Comparison of ENCODE assay signal across 25 cellular contexts in genomic region chr1:25083481-25084345, GRCh38.
"Had no signal": no experiment of that assay in that cellular context is flagged by ENCODE, and none has a peak within 500 bp of the region (broad histone marks: within the 10 kb centered on the region; RNA-seq: fewer than 3 reads in every experiment).

No MANE protein-coding gene starts in this region.

- H3K9me3 Mint-ChIP-seq: activated CD4-positive, alpha-beta T cell treated with anti-CD3 and anti-CD28 coated beads, Interleukin-2, amount 10 ng/mL, durations not matched to agents 7 days and 5 days; activated CD8-positive, alpha-beta T cell treated with anti-CD3 and anti-CD28 coated beads for 36 hours; activated naive CD8-positive, alpha-beta T cell treated with anti-CD3 and anti-CD28 coated beads, Interleukin-2, amount 50 U/mL, for 24 hours; natural killer cell treated with Interleukin-12 subunit alpha and Interleukin-12 subunit beta and Interleukin-15 and Interleukin-18, amount 100 ng/mL, for 72 hours; stimulated activated memory B cell treated with anti-CD40 and anti-IgM and Interleukin-4, amounts not matched to agents 10 μg/mL and 1 μg/mL and 100 μg/mL, for 72 hours had no signal

- H3K27me3 Mint-ChIP-seq: activated CD8-positive, alpha-beta T cell treated with anti-CD3 and anti-CD28 coated beads for 36 hours had no signal

- H3K36me3 Mint-ChIP-seq: activated CD8-positive, alpha-beta memory T cell treated with anti-CD3 and anti-CD28 coated beads, Interleukin-2, amount 10 ng/mL, durations not matched to agents 7 days and 5 days; natural killer cell treated with Interleukin-12 subunit alpha and Interleukin-12 subunit beta and Interleukin-15 and Interleukin-18, amount 100 ng/mL, for 72 hours; stimulated activated memory B cell treated with anti-CD40 and anti-IgM and Interleukin-4, amounts not matched to agents 10 μg/mL and 1 μg/mL and 100 μg/mL, for 72 hours had no signal

- H3K27ac ChIP-seq: body of pancreas, cardiac muscle cell, left ventricle myocardium inferior, neutrophil, pancreas, right lobe of liver, skin epidermis, testis, uterus had no signal

- H3K9me3 ChIP-seq: body of pancreas, neutrophil, pancreas, right lobe of liver, testis, uterus had no signal

- H3K4me3 ChIP-seq: body of pancreas, cardiac muscle cell, left ventricle myocardium inferior, pancreas, right lobe of liver, skin epidermis, testis, uterus had no signal

- H3K36me3 ChIP-seq: cardiac muscle cell, left ventricle myocardium inferior, neutrophil, pancreas, right lobe of liver, uterus had no signal

- ATAC-seq: activated CD8-positive, alpha-beta memory T cell treated with anti-CD3 and anti-CD28 coated beads, Interleukin-2, amount 10 ng/mL, durations not matched to agents 7 days and 5 days; activated CD8-positive, alpha-beta T cell treated with anti-CD3 and anti-CD28 coated beads for 36 hours; activated naive CD8-positive, alpha-beta T cell treated with anti-CD3 and anti-CD28 coated beads, Interleukin-2, amount 50 U/mL, for 24 hours; body of pancreas; esophagus mucosa; natural killer cell treated with Interleukin-12 subunit alpha and Interleukin-12 subunit beta and Interleukin-15 and Interleukin-18, amount 100 ng/mL, for 72 hours; pancreas; right lobe of liver; stimulated activated memory B cell treated with anti-CD40 and anti-IgM and Interleukin-4, amounts not matched to agents 10 μg/mL and 1 μg/mL and 100 μg/mL, for 72 hours had no signal

- DNase-seq: activated CD4-positive, alpha-beta T cell treated with anti-CD3 and anti-CD28 coated beads, Interleukin-2, amount 10 ng/mL, durations not matched to agents 7 days and 5 days; activated CD4-positive, CD25-positive, alpha-beta regulatory T cell treated with anti-CD3 and anti-CD28 coated beads, Interleukin-2, amount 50 U/mL, for 72 hours; activated CD8-positive, alpha-beta memory T cell treated with anti-CD3 and anti-CD28 coated beads, Interleukin-2, amount 10 ng/mL, durations not matched to agents 7 days and 5 days; activated CD8-positive, alpha-beta T cell treated with anti-CD3 and anti-CD28 coated beads for 36 hours; activated gamma-delta T cell; activated naive CD4-positive, alpha-beta T cell treated with anti-CD3 and anti-CD28 coated beads, Interleukin-2, amount 50 U/mL, for 16 hours; activated naive CD8-positive, alpha-beta T cell treated with anti-CD3 and anti-CD28 coated beads, Interleukin-2, amount 50 U/mL, for 24 hours; activated T-cell treated with anti-CD3 and anti-CD28 coated beads for 4 hours; body of pancreas; effector memory CD4-positive, alpha-beta T cell; foreskin melanocyte; hippocampal formation; left ventricle myocardium inferior; mammary epithelial cell; stimulated activated CD4-positive, alpha-beta T cell treated with anti-CD3 and anti-CD28 coated beads, Interleukin-2, amount 100 ng/mL, for 24 hours; testis; uterus had no signal

- H3K4me3 Mint-ChIP-seq: activated CD4-positive, alpha-beta T cell treated with anti-CD3 and anti-CD28 coated beads, Interleukin-2, amount 10 ng/mL, durations not matched to agents 7 days and 5 days; activated CD8-positive, alpha-beta memory T cell treated with anti-CD3 and anti-CD28 coated beads, Interleukin-2, amount 10 ng/mL, durations not matched to agents 7 days and 5 days; activated CD8-positive, alpha-beta T cell treated with anti-CD3 and anti-CD28 coated beads for 36 hours; activated naive CD8-positive, alpha-beta T cell treated with anti-CD3 and anti-CD28 coated beads, Interleukin-2, amount 50 U/mL, for 24 hours; natural killer cell treated with Interleukin-12 subunit alpha and Interleukin-12 subunit beta and Interleukin-15 and Interleukin-18, amount 100 ng/mL, for 72 hours; stimulated activated memory B cell treated with anti-CD40 and anti-IgM and Interleukin-4, amounts not matched to agents 10 μg/mL and 1 μg/mL and 100 μg/mL, for 72 hours had no signal

- H3K27me3 ChIP-seq: body of pancreas, cardiac muscle cell, neutrophil, pancreas, right lobe of liver, testis, uterus had no signal

- H3K27ac Mint-ChIP-seq: activated CD4-positive, alpha-beta T cell treated with anti-CD3 and anti-CD28 coated beads, Interleukin-2, amount 10 ng/mL, durations not matched to agents 7 days and 5 days; activated CD8-positive, alpha-beta memory T cell treated with anti-CD3 and anti-CD28 coated beads, Interleukin-2, amount 10 ng/mL, durations not matched to agents 7 days and 5 days; activated CD8-positive, alpha-beta T cell treated with anti-CD3 and anti-CD28 coated beads for 36 hours; activated naive CD8-positive, alpha-beta T cell treated with anti-CD3 and anti-CD28 coated beads, Interleukin-2, amount 50 U/mL, for 24 hours; stimulated activated memory B cell treated with anti-CD40 and anti-IgM and Interleukin-4, amounts not matched to agents 10 μg/mL and 1 μg/mL and 100 μg/mL, for 72 hours had no signal

- H3K4me1 Mint-ChIP-seq: activated CD8-positive, alpha-beta memory T cell treated with anti-CD3 and anti-CD28 coated beads, Interleukin-2, amount 10 ng/mL, durations not matched to agents 7 days and 5 days had no signal
